Comparison of ENCODE assay signal across 17 cellular contexts in the genomic region with DNA sequence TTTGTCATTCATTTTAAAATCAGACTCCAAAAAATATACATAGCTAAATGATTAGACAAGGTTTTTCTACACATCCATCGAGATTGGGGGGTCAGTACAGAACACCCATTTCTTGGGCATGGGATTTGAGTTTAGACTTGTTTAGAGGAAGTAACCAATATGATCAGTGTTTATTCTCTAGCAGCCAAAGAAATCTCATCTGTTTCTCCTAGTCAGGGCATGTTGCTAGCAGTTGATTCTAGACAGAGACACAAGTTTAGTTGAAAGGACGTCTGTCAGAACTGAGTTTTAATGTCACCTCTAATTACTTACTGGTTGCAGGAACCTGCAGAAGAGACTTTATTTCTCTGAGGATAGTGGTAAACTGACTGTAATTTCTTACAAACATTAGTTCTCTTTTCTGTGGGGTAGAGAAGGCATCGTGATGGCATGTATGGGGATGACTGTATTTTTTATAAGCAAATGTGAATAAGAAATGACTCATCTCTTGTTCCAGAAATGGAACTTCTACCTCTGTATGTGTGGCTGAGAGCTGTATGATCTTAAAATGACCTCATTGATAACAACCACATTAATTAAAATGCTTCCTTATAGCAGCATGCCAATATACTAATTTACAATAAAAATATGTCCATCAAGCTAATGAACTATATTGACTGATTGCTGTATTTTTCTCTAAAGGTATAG. TPM values are rescaled to one million over a fixed set of nuclear protein-coding genes. Genes with fewer than 3 reads are reported as not detected.
DNase-seq lines count a peak whose midpoint lies in the region; ATAC-seq and TF ChIP-seq lines count a peak whose summit lies in the region.
"Had no signal": no experiment of that assay in that cellular context is flagged by ENCODE, and none has a peak within 500 bp of the region (broad histone marks: within the 10 kb centered on the region; RNA-seq: fewer than 3 reads in every experiment).

No MANE protein-coding gene starts in this region.

- no peak overlapping the region for H3K27ac Mint-ChIP-seq in activated T-cell treated with anti-CD3 and anti-CD28 coated beads, Interleukin-2, amount 50 U/mL, for 72 hours
- H3K27ac Mint-ChIP-seq in endothelial cell (ENCODE audit: unreplicated experiment) = no peak overlapping the region
- H3K27ac Mint-ChIP-seq: memory B cell, T-helper 17 cell had no signal

- no peak for TF ChIP-seq CTCF in hepatocyte (IDR thresholded peaks at IDR 0.05; ENCODE audit: poor library complexity)
- no peak for TF ChIP-seq CTCF in endothelial cell (IDR thresholded peaks at IDR 0.05; ENCODE audit: unreplicated experiment)

- no peak overlapping the region for H3K4me2 ChIP-seq in hepatocyte

- H4K20me1 ChIP-seq in hepatocyte (ENCODE audit: insufficient read depth, poor library complexity, severe bottlenecking) = no peaks in the 10 kb centered on the region

- ATAC-seq in activated T-cell treated with anti-CD3 and anti-CD28 coated beads, Interleukin-2, amount 50 U/mL, for 72 hours (replicated peaks in 1 of 2) = peak; percentile 98
- ATAC-seq in HG03045 (IDR thresholded peaks at IDR 0.05; ENCODE audit: unreplicated experiment) = no peak
- ATAC-seq: GM12878, T-helper 17 cell had no signal

- no peaks in the 10 kb centered on the region for H3K79me2 ChIP-seq in hepatocyte

- peaks cover 29% of the 10 kb centered on the region for H3K4me1 Mint-ChIP-seq in activated T-cell treated with anti-CD3 and anti-CD28 coated beads, Interleukin-2, amount 50 U/mL, for 72 hours (ENCODE audit: low read depth)
- no peaks in the 10 kb centered on the region for H3K4me1 Mint-ChIP-seq in endothelial cell (ENCODE audit: unreplicated experiment)
- H3K4me1 Mint-ChIP-seq: T-helper 17 cell had no signal

- peaks cover 50% of the 10 kb centered on the region for H3K27me3 Mint-ChIP-seq in activated T-cell treated with anti-CD3 and anti-CD28 coated beads, Interleukin-2, amount 50 U/mL, for 72 hours (ENCODE audit: low read depth)
- H3K27me3 Mint-ChIP-seq in endothelial cell (ENCODE audit: unreplicated experiment) = peaks cover 4% of the 10 kb centered on the region

- H3K36me3 Mint-ChIP-seq in activated T-cell treated with anti-CD3 and anti-CD28 coated beads, Interleukin-2, amount 50 U/mL, for 72 hours (ENCODE audit: insufficient read depth in 2 of 2) = no peaks in the 10 kb centered on the region
- H3K36me3 Mint-ChIP-seq in endothelial cell (ENCODE audit: low read depth, unreplicated experiment) = no peaks in the 10 kb centered on the region
- H3K36me3 Mint-ChIP-seq: memory B cell had no signal

- H3K4me1 ChIP-seq in SJSA1 (replicated peaks) (peaks cover 36% of the 10 kb centered on the region), hepatocyte (ENCODE audit: insufficient read depth) (peaks cover 33% of the 10 kb centered on the region)

- H3K36me3 ChIP-seq in SJSA1 (no peaks in the 10 kb centered on the region), hepatocyte (replicated peaks; ENCODE audit: insufficient read depth, low read depth) (no peaks in the 10 kb centered on the region)
- H3K36me3 ChIP-seq: esophagus muscularis mucosa had no signal

- peak overlapping the region; percentile 1 to 53 for H3K4me3 Mint-ChIP-seq in activated T-cell treated with anti-CD3 and anti-CD28 coated beads, Interleukin-2, amount 50 U/mL, for 72 hours
- no peak overlapping the region for H3K4me3 Mint-ChIP-seq in endothelial cell (ENCODE audit: unreplicated experiment)
- H3K4me3 Mint-ChIP-seq: memory B cell, T-helper 17 cell had no signal

- H3K9me3 ChIP-seq in SJSA1 (replicated peaks) (no peaks in the 10 kb centered on the region), hepatocyte (ENCODE audit: low read depth) (no peaks in the 10 kb centered on the region)
- H3K9me3 ChIP-seq: esophagus muscularis mucosa had no signal

- 66% methylated on average over 3 of the region's 3 CpGs for WGBS in hepatocyte (ENCODE audit: low lambda C conversion rate, missing lambda C conversion rate)

- no peaks in the 10 kb centered on the region for H3K9me2 ChIP-seq in hepatocyte (replicated peaks; ENCODE audit: insufficient read depth)

- H3K27ac ChIP-seq in SJSA1 = peak overlapping the region; percentile 40
- H3K27ac ChIP-seq in hepatocyte = peak overlapping the region; percentile 46
- peak overlapping the region; percentile 21 for H3K27ac ChIP-seq in substantia nigra (ENCODE audit: low read depth, low read length, poor library complexity, severe bottlenecking)
- H3K27ac ChIP-seq in caudate nucleus (ENCODE audit: low read depth, low read length) = no peak overlapping the region
- H3K27ac ChIP-seq: esophagus muscularis mucosa had no signal

- H3K4me3 ChIP-seq in SJSA1 (no peak overlapping the region), hepatocyte (no peak overlapping the region)
- H3K4me3 ChIP-seq: esophagus muscularis mucosa, GM12878 had no signal

- H2AFZ ChIP-seq in hepatocyte = no peak overlapping the region

- DNase-seq in activated T-cell treated with anti-CD3 and anti-CD28 coated beads, Interleukin-2, amount 50 U/mL, for 72 hours = no peak
- no peak for DNase-seq in activated T-cell treated with anti-CD3 and anti-CD28 coated beads, Interleukin-2, amount 50 U/mL, for 1 hour
- peak in 1 of 2 experiments; percentile 57 for DNase-seq in SJSA1 (ENCODE audit: low read depth in 1 of 2, low spot score in 2 of 2)
- no peak for DNase-seq in hepatocyte (ENCODE audit: low spot score)
- no peak for DNase-seq in substantia nigra (lab: John Stamatoyannopoulos, UW)
- DNase-seq in caudate nucleus (lab: John Stamatoyannopoulos, UW) = no peak
- DNase-seq in endothelial cell (ENCODE audit: low spot score) = no peak
- DNase-seq: activated CD4-positive, alpha-beta T cell treated with anti-CD3 and anti-CD28 coated beads, Interleukin-2, amount 50 U/mL, for 1 hour; cerebellar nuclear complex; NCI-H345; stimulated activated CD4-positive, alpha-beta T cell treated with anti-CD3 and anti-CD28 coated beads, Interleukin-15, amount 100 ng/mL, for 24 hours; T-helper 17 cell had no signal

- H3K27me3 ChIP-seq in SJSA1 (replicated peaks) = no peaks in the 10 kb centered on the region
- H3K27me3 ChIP-seq in hepatocyte = no peaks in the 10 kb centered on the region
- H3K27me3 ChIP-seq: esophagus muscularis mucosa had no signal

- peaks cover 1 to 3% of the 10 kb centered on the region in 2 donors for H3K9me3 Mint-ChIP-seq in activated T-cell treated with anti-CD3 and anti-CD28 coated beads, Interleukin-2, amount 50 U/mL, for 72 hours
- H3K9me3 Mint-ChIP-seq in endothelial cell (ENCODE audit: unreplicated experiment) = no peaks in the 10 kb centered on the region
- H3K9me3 Mint-ChIP-seq: memory B cell had no signal

RNA-seq across cellular contexts. Expression of a gene that starts 30.6 kb away (rescaled TPM):
- total RNA-seq in activated T-cell treated with anti-CD3 and anti-CD28 coated beads, Interleukin-2, amount 50 U/mL, for 72 hours = under 1 TPM in 1 of 2 donors, not detected in 1; 0.77 TPM
- 17.7 and 32.1 TPM in 2 replicates for total RNA-seq in SJSA1 (2014; rRNA removed; shearing (Covaris generic))
- total RNA-seq in hepatocyte (34.1 and 40.8 TPM in 2 replicates), endothelial cell (ENCODE audit: unreplicated experiment) (20.3 TPM)
- 18.4 and 21.2 TPM in 2 replicates for polyA plus RNA-seq in hepatocyte
- total RNA-seq: GM12878, OCI-LY7 had no signal
- polyA plus RNA-seq: GM12878 had no signal

Comparison
In these comparisons a context has a peak if more than half of its experiments do, and no peak if none do; other contexts are left out.
1. RNA of a gene that starts 30.6 kb away (total RNA-seq): 34.1 to 40.8 TPM in hepatocyte, 17.7 to 32.1 TPM in SJSA1 and 20.3 TPM in endothelial cell (single experiment); 0.77 TPM in activated T-cell treated with anti-CD3 and anti-CD28 coated beads, Interleukin-2, amount 50 U/mL, for 72 hours; every median in the first group is over 10 times any median in the second.